8 cellular contexts compared by ENCODE assay signal in the genomic region with DNA sequence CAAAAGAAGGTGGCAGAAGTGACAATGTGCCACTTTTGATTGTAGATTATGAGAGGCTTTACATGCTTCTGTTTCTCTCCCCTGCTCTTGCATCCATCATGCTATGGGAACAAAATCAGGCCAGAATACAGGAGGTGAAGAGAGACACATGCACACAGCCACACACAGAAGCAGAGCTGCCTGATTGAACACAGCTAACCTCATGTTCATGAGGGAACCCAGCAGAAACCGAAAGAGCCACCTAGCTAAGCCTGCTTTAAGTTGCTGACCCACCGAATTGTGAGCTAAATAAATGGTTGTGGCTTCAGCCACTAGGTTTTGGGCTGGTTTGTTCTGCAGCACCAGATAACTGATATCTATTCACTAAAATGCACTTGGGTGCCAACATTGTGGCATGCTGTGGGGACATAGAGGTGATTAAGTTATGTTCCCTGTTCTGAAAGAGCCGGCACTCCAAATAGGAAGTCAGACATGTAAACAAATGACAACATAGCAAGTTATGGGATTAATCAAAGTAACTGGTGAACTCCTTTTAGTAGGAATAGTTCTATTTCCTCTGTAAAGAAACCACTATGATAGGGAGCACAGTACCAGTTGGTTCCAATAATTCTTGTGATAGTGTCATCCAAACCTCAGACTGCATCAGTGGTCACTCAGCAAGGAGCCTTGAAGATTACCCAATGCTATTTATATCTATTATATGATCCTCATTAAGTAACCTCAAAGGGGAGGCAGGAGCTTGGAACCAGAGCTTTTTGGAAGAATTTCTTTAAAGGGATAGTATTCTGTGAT.
DNase-seq lines count a peak whose midpoint lies in the region; ATAC-seq and TF ChIP-seq lines count a peak whose summit lies in the region.

No MANE protein-coding gene starts in this region.

- peak; percentile 50 for ATAC-seq in GM19025 (IDR thresholded peaks at IDR 0.05; ENCODE audit: low read depth, unreplicated experiment)
- peak; percentile 53 for ATAC-seq in HG02870 (IDR thresholded peaks at IDR 0.05; ENCODE audit: unreplicated experiment)
- no peak for ATAC-seq in RWPE2 (ENCODE audit: low read depth)
- peak; percentile 71 to 77 for ATAC-seq in gastrocnemius medialis

- TF ChIP-seq CTCF in RWPE2 (IDR thresholded peaks at IDR 0.05; ENCODE audit: poor library complexity, severe bottlenecking) = no peak
- TF ChIP-seq CTCF in gastrocnemius medialis (IDR thresholded peaks at IDR 0.05 in 4 of 5, conservative IDR thresholded peaks at IDR 0.05 in 1 of 5) = no peak
- no peak for TF ChIP-seq CTCF in progenitor cell of endocrine pancreas (IDR thresholded peaks at IDR 0.05; ENCODE audit: unreplicated experiment)

- no peaks in the 10 kb centered on the region for H3K36me3 Mint-ChIP-seq in progenitor cell of endocrine pancreas (ENCODE audit: insufficient read depth)

- H3K27me3 ChIP-seq in RWPE2 (ENCODE audit: insufficient read depth, poor library complexity, severe bottlenecking) (no peaks in the 10 kb centered on the region), gastrocnemius medialis (no peaks in the 10 kb centered on the region)

- no peaks in the 10 kb centered on the region for H3K36me3 ChIP-seq in RWPE2 (ENCODE audit: low read depth)
- no peaks in the 10 kb centered on the region for H3K36me3 ChIP-seq in gastrocnemius medialis

- H3K9me3 ChIP-seq in RWPE2 (ENCODE audit: severe bottlenecking) (no peaks in the 10 kb centered on the region), gastrocnemius medialis (no peaks in the 10 kb centered on the region)

- H3K4me1 ChIP-seq in RWPE2 (ENCODE audit: insufficient read depth, poor library complexity, severe bottlenecking) (peaks cover 22% of the 10 kb centered on the region), gastrocnemius medialis (peaks cover 5% of the 10 kb centered on the region in 2 donors)

- no peak overlapping the region for H3K4me3 Mint-ChIP-seq in progenitor cell of endocrine pancreas (ENCODE audit: low read depth)

- no peak for TF ChIP-seq POLR2A in gastrocnemius medialis (IDR thresholded peaks at IDR 0.05)

- no peak for DNase-seq in RWPE2 (ENCODE audit: low spot score)
- DNase-seq in gastrocnemius medialis = no peak
- no peak for DNase-seq in progenitor cell of endocrine pancreas (ENCODE audit: low spot score, unreplicated experiment)
- no peak for DNase-seq in NCI-H82 (lab: John Stamatoyannopoulos, UW)
- no peak for DNase-seq in NCI-H446 (lab: John Stamatoyannopoulos, UW)
- DNase-seq in DMS79 treated with DMSO at 0.1 percent for 48 hours (lab: John Stamatoyannopoulos, UW) = no peak

- no peak overlapping the region for H3K4me3 ChIP-seq in RWPE2 (ENCODE audit: severe bottlenecking)
- H3K4me3 ChIP-seq in gastrocnemius medialis = no peak overlapping the region

- H3K4me1 Mint-ChIP-seq in progenitor cell of endocrine pancreas (ENCODE audit: low read depth) = peaks cover 6% of the 10 kb centered on the region

- no peaks in the 10 kb centered on the region for H3K9me3 Mint-ChIP-seq in progenitor cell of endocrine pancreas (ENCODE audit: low read depth)

- in situ Hi-C loops in gastrocnemius medialis (cut with MboI; ENCODE audit: low sequenced_read_pairs in 4 of 4) = no loop called here

- H3K27ac ChIP-seq in RWPE2 (ENCODE audit: poor library complexity, severe bottlenecking) = peak overlapping the region; percentile 2
- peak overlapping the region; percentile 21 to 61 (median 46) for H3K27ac ChIP-seq in gastrocnemius medialis

- peaks cover 12% of the 10 kb centered on the region for H3K27me3 Mint-ChIP-seq in progenitor cell of endocrine pancreas

- intact Hi-C loops in gastrocnemius medialis (cut with DNase I; ENCODE audit: low total_unique reads) = no loop called here

- H3K27ac Mint-ChIP-seq in progenitor cell of endocrine pancreas = no peak overlapping the region
